ENCODE assay signal across 11 cellular contexts in the genomic region with DNA sequence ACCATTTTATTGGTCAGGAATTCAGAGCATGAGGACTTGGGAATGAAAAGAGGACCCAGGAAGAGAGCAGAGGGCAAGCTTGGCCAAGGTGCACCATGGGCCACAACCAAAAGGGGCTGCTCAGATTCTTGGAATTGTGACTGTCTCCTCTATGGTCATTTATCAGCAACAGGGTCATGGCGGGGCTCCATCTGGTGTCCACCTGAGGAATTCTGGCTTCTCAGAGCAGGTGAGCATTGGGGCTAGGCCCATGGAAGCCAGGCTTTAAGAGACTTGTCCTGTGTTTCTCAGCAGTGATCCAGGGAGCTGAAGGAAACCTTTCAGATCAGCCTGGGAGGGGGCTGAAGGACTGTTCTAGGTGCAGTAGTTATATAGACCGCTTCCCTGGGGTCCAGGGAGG. TPM values are rescaled to one million over a fixed set of nuclear protein-coding genes. Genes with fewer than 3 reads are reported as not detected.
DNase-seq lines count a peak whose midpoint lies in the region; ATAC-seq and TF ChIP-seq lines count a peak whose summit lies in the region.
"Had no signal": no experiment of that assay in that cellular context is flagged by ENCODE, and none has a peak within 500 bp of the region (broad histone marks: within the 10 kb centered on the region; RNA-seq: fewer than 3 reads in every experiment).

No MANE protein-coding gene starts in this region.

- TF ChIP-seq EP300 in SK-N-SH (IDR thresholded peaks at IDR 0.05; ENCODE audit: borderline replicate concordance in 1 of 2, low read depth in 1 of 2, low read length in 1 of 2), result no peak

- peaks cover 17% of the 10 kb centered on the region for H3F3A ChIP-seq in SK-N-SH (replicated peaks; ENCODE audit: insufficient read depth)

- TF ChIP-seq RAD21 in SK-N-SH (IDR thresholded peaks at IDR 0.05; ENCODE audit: low read length), result no peak

- no peaks in the 10 kb centered on the region for H3K36me3 ChIP-seq in SK-N-SH (replicated peaks in 1 of 2; ENCODE audit: control insufficient read depth in 1 of 2, insufficient read depth in 2 of 2, low read length in 1 of 2)
- no peaks in the 10 kb centered on the region for H3K36me3 ChIP-seq in Panc1 (ENCODE audit: control insufficient read depth, insufficient read depth, low read length)
- no peaks in the 10 kb centered on the region for H3K36me3 ChIP-seq in tibial artery
- H3K36me3 ChIP-seq: right atrium auricular region had no signal

- intact Hi-C loops in Panc1 (cut with micrococcal nuclease; ENCODE audit: unreplicated experiment), result no loop called here
- intact Hi-C loops in tibial artery (cut with DNase I; ENCODE audit: low total_unique reads), result loop anchor here (10.0 kb wide), 1 partner anchor 94 kb away; no protein-coding TSS in a partner anchor

- in situ Hi-C loops in Panc1 (cut with HindIII; ENCODE audit: low pct_unique_long_range_greater_than_20kb, low sequenced_read_pairs), result no loop called here

- BruUV-seq in Panc1 (replicated peaks; lab: Mats Ljungman, UMichigan), result no TSS peak

- H4K20me1 ChIP-seq in SK-N-SH (ENCODE audit: insufficient read depth), result no peaks in the 10 kb centered on the region

- no peak for DNase-seq in SK-N-SH
- no peak for DNase-seq in Panc1 (ENCODE audit: low read depth, low spot score)
- peak; percentile 35 for DNase-seq in kidney tubule cell (ENCODE audit: low spot score)
- DNase-seq in tibial artery, result no peak
- DNase-seq in NCI-H1694 treated with DMSO at 0.1 percent for 48 hours (lab: John Stamatoyannopoulos, UW), result no peak
- no peak for DNase-seq in T-helper 9 cell
- DNase-seq in SKM-1 (lab: John Stamatoyannopoulos, UW; ENCODE audit: unreplicated experiment), result no peak
- DNase-seq: activated CD4-positive, CD25-positive, alpha-beta regulatory T cell treated with anti-CD3 and anti-CD28 coated beads, Interleukin-2, amount 50 U/mL, for 72 hours; NCI-H1092 treated with DMSO at 0.1 percent for 48 hours had no signal

- ATAC-seq in SK-N-SH treated with all-trans-retinoic acid at 6 μM for 48 hours, result no peak
- ATAC-seq in Panc1, result no peak

- TF ChIP-seq CTCF in SK-N-SH (IDR thresholded peaks at IDR 0.05) (peak; percentile 10; the same call in 1 of the 2 replicates), Panc1 (IDR thresholded peaks at IDR 0.05) (no peak; the same call in 1 of the 2 replicates), tibial artery (IDR thresholded peaks at IDR 0.05) (no peak)

- peak overlapping the region; percentile 85 for H2AFZ ChIP-seq in SK-N-SH (ENCODE audit: low read depth)

- H3K4me1 ChIP-seq in SK-N-SH (ENCODE audit: control insufficient read depth in 1 of 2, insufficient read depth in 2 of 2, low read depth in 1 of 2, low read length in 1 of 2) (peaks cover 0 to 16% of the 10 kb centered on the region in 2 experiments; a peak in 3 of 4 replicates), Panc1 (ENCODE audit: control insufficient read depth, insufficient read depth, low read length) (peaks cover 7% of the 10 kb centered on the region), tibial artery (peaks cover 0 to 35% (median 21%) of the 10 kb centered on the region in 4 donors)

- H3K27ac ChIP-seq in SK-N-SH (ENCODE audit: low read depth in 2 of 2, low read length in 1 of 2), result peak overlapping the region; percentile 50 to 96; a peak in 3 of 4 replicates
- peak overlapping the region; percentile 39 for H3K27ac ChIP-seq in Panc1 (ENCODE audit: low read length)
- peak overlapping the region; percentile 3 to 29 for H3K27ac ChIP-seq in tibial artery

- POLR2A ChIA-PET in SK-N-SH (lab: Yijun Ruan, JAX), result no interaction called here
- POLR2A ChIA-PET in Panc1 (lab: Charles Lee), result no interaction called here

- WGBS in SK-N-SH (ENCODE audit: low lambda C conversion rate), result 12% methylated on average over 2 of the region's 2 CpGs

- CTCF ChIA-PET in SK-N-SH (lab: Yijun Ruan, JAX) (no interaction called here), Panc1 (lab: Charles Lee) (interaction anchor here (0.6 kb wide), 1 partner anchor 1432 kb away, joined by 3 read pairs; no protein-coding TSS in a partner anchor)

- H3K4me3 ChIP-seq in SK-N-SH (ENCODE audit: low read depth in 2 of 2, low read length in 1 of 2) (no peak overlapping the region), Panc1 (ENCODE audit: low read depth in 2 of 2, low read length in 2 of 2) (no peak overlapping the region), tibial artery (no peak overlapping the region)
- H3K4me3 ChIP-seq: right atrium auricular region had no signal

- H3K79me2 ChIP-seq in SK-N-SH (ENCODE audit: insufficient read depth), result peaks cover 36% of the 10 kb centered on the region

- H3K27me3 ChIP-seq in SK-N-SH (ENCODE audit: insufficient read depth) (no peaks in the 10 kb centered on the region), Panc1 (ENCODE audit: control insufficient read depth, insufficient read depth, low read length) (no peaks in the 10 kb centered on the region), tibial artery (no peaks in the 10 kb centered on the region)
- H3K27me3 ChIP-seq: right atrium auricular region had no signal

- peak overlapping the region; percentile 58 for H3K4me2 ChIP-seq in SK-N-SH

- peak overlapping the region; percentile 73 for H3K9ac ChIP-seq in SK-N-SH

- H3K9me3 ChIP-seq in SK-N-SH, result no peaks in the 10 kb centered on the region
- H3K9me3 ChIP-seq in Panc1 (ENCODE audit: control insufficient read depth, insufficient read depth, low read depth, low read length), result no peaks in the 10 kb centered on the region
- no peaks in the 10 kb centered on the region for H3K9me3 ChIP-seq in tibial artery
- H3K9me3 ChIP-seq: right atrium auricular region had no signal

- H3K9me2 ChIP-seq in SK-N-SH, result no peaks in the 10 kb centered on the region

TF ChIP-seq in SK-N-SH, 30 proteins besides CTCF, POLR2A, EP300 and RAD21:
- no peak for TF ChIP-seq FOXM1 (IDR thresholded peaks at IDR 0.05; ENCODE audit: low read depth)

TF ChIP-seq in SK-N-SH treated with all-trans-retinoic acid at 6 μM for 48 hours, 23 proteins besides CTCF, POLR2A, EP300 and RAD21 (continues in another document):
- TF ChIP-seq, protein P1, sequence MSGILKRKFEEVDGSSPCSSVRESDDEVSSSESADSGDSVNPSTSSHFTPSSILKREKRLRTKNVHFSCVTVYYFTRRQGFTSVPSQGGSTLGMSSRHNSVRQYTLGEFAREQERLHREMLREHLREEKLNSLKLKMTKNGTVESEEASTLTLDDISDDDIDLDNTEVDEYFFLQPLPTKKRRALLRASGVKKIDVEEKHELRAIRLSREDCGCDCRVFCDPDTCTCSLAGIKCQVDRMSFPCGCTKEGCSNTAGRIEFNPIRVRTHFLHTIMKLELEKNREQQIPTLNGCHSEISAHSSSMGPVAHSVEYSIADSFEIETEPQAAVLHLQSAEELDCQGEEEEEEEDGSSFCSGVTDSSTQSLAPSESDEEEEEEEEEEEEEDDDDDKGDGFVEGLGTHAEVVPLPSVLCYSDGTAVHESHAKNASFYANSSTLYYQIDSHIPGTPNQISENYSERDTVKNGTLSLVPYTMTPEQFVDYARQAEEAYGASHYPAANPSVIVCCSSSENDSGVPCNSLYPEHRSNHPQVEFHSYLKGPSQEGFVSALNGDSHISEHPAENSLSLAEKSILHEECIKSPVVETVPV (CRISPR knock-in tag; IDR thresholded peaks at IDR 0.05), result no peak
- TF ChIP-seq ISL1 (CRISPR knock-in tag; IDR thresholded peaks at IDR 0.05), result no peak
- TF ChIP-seq, protein P2, sequence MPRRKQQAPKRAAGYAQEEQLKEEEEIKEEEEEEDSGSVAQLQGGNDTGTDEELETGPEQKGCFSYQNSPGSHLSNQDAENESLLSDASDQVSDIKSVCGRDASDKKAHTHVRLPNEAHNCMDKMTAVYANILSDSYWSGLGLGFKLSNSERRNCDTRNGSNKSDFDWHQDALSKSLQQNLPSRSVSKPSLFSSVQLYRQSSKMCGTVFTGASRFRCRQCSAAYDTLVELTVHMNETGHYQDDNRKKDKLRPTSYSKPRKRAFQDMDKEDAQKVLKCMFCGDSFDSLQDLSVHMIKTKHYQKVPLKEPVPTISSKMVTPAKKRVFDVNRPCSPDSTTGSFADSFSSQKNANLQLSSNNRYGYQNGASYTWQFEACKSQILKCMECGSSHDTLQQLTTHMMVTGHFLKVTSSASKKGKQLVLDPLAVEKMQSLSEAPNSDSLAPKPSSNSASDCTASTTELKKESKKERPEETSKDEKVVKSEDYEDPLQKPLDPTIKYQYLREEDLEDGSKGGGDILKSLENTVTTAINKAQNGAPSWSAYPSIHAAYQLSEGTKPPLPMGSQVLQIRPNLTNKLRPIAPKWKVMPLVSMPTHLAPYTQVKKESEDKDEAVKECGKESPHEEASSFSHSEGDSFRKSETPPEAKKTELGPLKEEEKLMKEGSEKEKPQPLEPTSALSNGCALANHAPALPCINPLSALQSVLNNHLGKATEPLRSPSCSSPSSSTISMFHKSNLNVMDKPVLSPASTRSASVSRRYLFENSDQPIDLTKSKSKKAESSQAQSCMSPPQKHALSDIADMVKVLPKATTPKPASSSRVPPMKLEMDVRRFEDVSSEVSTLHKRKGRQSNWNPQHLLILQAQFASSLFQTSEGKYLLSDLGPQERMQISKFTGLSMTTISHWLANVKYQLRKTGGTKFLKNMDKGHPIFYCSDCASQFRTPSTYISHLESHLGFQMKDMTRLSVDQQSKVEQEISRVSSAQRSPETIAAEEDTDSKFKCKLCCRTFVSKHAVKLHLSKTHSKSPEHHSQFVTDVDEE (CRISPR knock-in tag; IDR thresholded peaks at IDR 0.05), result no peak
- no peak for TF ChIP-seq RARB (CRISPR knock-in tag; IDR thresholded peaks at IDR 0.05)
- TF ChIP-seq ZFP3 (CRISPR knock-in tag; IDR thresholded peaks at IDR 0.05), result no peak
- TF ChIP-seq ZC3H10 (CRISPR knock-in tag; IDR thresholded peaks at IDR 0.05), result no peak
- no peak for TF ChIP-seq OSR1 (CRISPR knock-in tag; IDR thresholded peaks at IDR 0.05)
- TF ChIP-seq ZNF565 (CRISPR knock-in tag; conservative IDR thresholded peaks at IDR 0.05; ENCODE audit: low read depth), result no peak
- TF ChIP-seq, protein P3, sequence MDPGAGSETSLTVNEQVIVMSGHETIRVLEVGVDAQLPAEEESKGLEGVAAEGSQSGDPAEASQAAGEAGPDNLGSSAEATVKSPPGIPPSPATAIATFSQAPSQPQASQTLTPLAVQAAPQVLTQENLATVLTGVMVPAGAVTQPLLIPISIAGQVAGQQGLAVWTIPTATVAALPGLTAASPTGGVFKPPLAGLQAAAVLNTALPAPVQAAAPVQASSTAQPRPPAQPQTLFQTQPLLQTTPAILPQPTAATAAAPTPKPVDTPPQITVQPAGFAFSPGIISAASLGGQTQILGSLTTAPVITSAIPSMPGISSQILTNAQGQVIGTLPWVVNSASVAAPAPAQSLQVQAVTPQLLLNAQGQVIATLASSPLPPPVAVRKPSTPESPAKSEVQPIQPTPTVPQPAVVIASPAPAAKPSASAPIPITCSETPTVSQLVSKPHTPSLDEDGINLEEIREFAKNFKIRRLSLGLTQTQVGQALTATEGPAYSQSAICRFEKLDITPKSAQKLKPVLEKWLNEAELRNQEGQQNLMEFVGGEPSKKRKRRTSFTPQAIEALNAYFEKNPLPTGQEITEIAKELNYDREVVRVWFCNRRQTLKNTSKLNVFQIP (CRISPR knock-in tag; IDR thresholded peaks at IDR 0.05; ENCODE audit: borderline replicate concordance, low read depth), result no peak
- TF ChIP-seq SNAI2 (CRISPR knock-in tag; IDR thresholded peaks at IDR 0.05), result no peak

RNA-seq across cellular contexts. Expression of a gene that starts 2.6 kb away (rescaled TPM):
- 5.8 and 12.4 TPM in 2 replicates for polyA plus RNA-seq in SK-N-SH (2012; rRNA removed)
- 6.6 and 10.2 TPM in 2 replicates for polyA plus RNA-seq in SK-N-SH (2012; cell fraction: cytosol; rRNA removed)
- 14.2 and 18.0 TPM in 2 replicates for polyA plus RNA-seq in SK-N-SH (2012; cell fraction: nucleus; rRNA removed)
- total RNA-seq in Panc1 (2021; ENCODE audit: unreplicated experiment), result 10.9 TPM
- 11.1 TPM for polyA plus RNA-seq in Panc1 (2012; ENCODE audit: insufficient read length)

Comparison
In these comparisons a context has a peak if more than half of its experiments do, and no peak if none do; other contexts are left out.
1. H3K27ac ChIP-seq: peak in every context shown above with its lines; median percentile 73 in SK-N-SH; 39 in Panc1; 16 in tibial artery.